38 cellular contexts compared by ENCODE assay signal in genomic region chr12:52796839-52797528, GRCh38. TPM values are rescaled to one million over a fixed set of nuclear protein-coding genes. Genes with fewer than 3 reads are reported as not detected.
"Had no signal": no experiment of that assay in that cellular context is flagged by ENCODE, and none has a peak within 500 bp of the region (broad histone marks: within the 10 kb centered on the region; RNA-seq: fewer than 3 reads in every experiment).

No MANE protein-coding gene starts in this region.

- H3K4me1 Mint-ChIP-seq: brain; nephron; stimulated activated memory B cell treated with anti-CD40 and anti-IgM and Interleukin-4, amounts not matched to agents 10 μg/mL and 1 μg/mL and 100 μg/mL, for 72 hours had no signal

- H3K27me3 Mint-ChIP-seq: stimulated activated naive CD8-positive, alpha-beta T cell treated with anti-CD3 and anti-CD28 coated beads, Interleukin-15, amount 100 ng/mL, for 72 hours had no signal

- ATAC-seq: gastroesophageal sphincter; left cardiac atrium; sciatic nerve; stimulated activated memory B cell treated with anti-CD40 and anti-IgM and Interleukin-4, amounts not matched to agents 10 μg/mL and 1 μg/mL and 100 μg/mL, for 72 hours; stimulated activated naive CD8-positive, alpha-beta T cell treated with anti-CD3 and anti-CD28 coated beads, Interleukin-15, amount 100 ng/mL, for 72 hours had no signal

- H3K4me3 Mint-ChIP-seq: activated naive CD4-positive, alpha-beta T cell treated with anti-CD3 and anti-CD28 coated beads for 36 hours; activated naive CD8-positive, alpha-beta T cell treated with anti-CD3 and anti-CD28 coated beads, Interleukin-2, amount 10 ng/mL, durations not matched to agents 7 days and 5 days; activated T-helper 1 cell treated with anti-CD3 and anti-CD28 coated beads, Interleukin-12 subunit alpha, Interleukin-12 subunit beta, Interleukin-2, Interleukin-4 antibody, amounts not matched to agents 30 ng/mL and 10 ng/mL and 1 ng/mL, durations not matched to agents 14 hours and 24 hours and 36 hours; brain; nephron; stimulated activated memory B cell treated with anti-CD40 and anti-IgM and Interleukin-4, amounts not matched to agents 10 μg/mL and 1 μg/mL and 100 μg/mL, for 72 hours; stimulated activated naive CD8-positive, alpha-beta T cell treated with anti-CD3 and anti-CD28 coated beads, Interleukin-15, amount 100 ng/mL, for 72 hours had no signal

- H3K4me3 ChIP-seq: ascending aorta, cardiac muscle cell, colonic mucosa, gastroesophageal sphincter, hepatocyte, ovary, skin epidermis, thyroid gland, upper lobe of left lung had no signal

- H3K27ac ChIP-seq: ascending aorta, cardiac muscle cell, colonic mucosa, gastroesophageal sphincter, hepatocyte, neutrophil, ovary, skin epidermis, thyroid gland, upper lobe of left lung, VCaP had no signal

- H3K36me3 Mint-ChIP-seq: activated naive CD8-positive, alpha-beta T cell treated with anti-CD3 and anti-CD28 coated beads, Interleukin-2, amount 10 ng/mL, durations not matched to agents 7 days and 5 days; brain; stimulated activated memory B cell treated with anti-CD40 and anti-IgM and Interleukin-4, amounts not matched to agents 10 μg/mL and 1 μg/mL and 100 μg/mL, for 72 hours had no signal

- H3K9me3 Mint-ChIP-seq: activated naive CD4-positive, alpha-beta T cell treated with anti-CD3 and anti-CD28 coated beads for 36 hours; activated naive CD8-positive, alpha-beta T cell treated with anti-CD3 and anti-CD28 coated beads, Interleukin-2, amount 10 ng/mL, durations not matched to agents 7 days and 5 days; activated T-helper 1 cell treated with anti-CD3 and anti-CD28 coated beads, Interleukin-12 subunit alpha, Interleukin-12 subunit beta, Interleukin-2, Interleukin-4 antibody, amounts not matched to agents 30 ng/mL and 10 ng/mL and 1 ng/mL, durations not matched to agents 14 hours and 24 hours and 36 hours; brain; nephron; stimulated activated memory B cell treated with anti-CD40 and anti-IgM and Interleukin-4, amounts not matched to agents 10 μg/mL and 1 μg/mL and 100 μg/mL, for 72 hours; stimulated activated naive CD8-positive, alpha-beta T cell treated with anti-CD3 and anti-CD28 coated beads, Interleukin-15, amount 100 ng/mL, for 72 hours had no signal

- H3K27ac Mint-ChIP-seq: activated naive CD4-positive, alpha-beta T cell treated with anti-CD3 and anti-CD28 coated beads for 36 hours; activated naive CD8-positive, alpha-beta T cell treated with anti-CD3 and anti-CD28 coated beads, Interleukin-2, amount 10 ng/mL, durations not matched to agents 7 days and 5 days; activated T-helper 1 cell treated with anti-CD3 and anti-CD28 coated beads, Interleukin-12 subunit alpha, Interleukin-12 subunit beta, Interleukin-2, Interleukin-4 antibody, amounts not matched to agents 30 ng/mL and 10 ng/mL and 1 ng/mL, durations not matched to agents 14 hours and 24 hours and 36 hours; brain; nephron; progenitor cell of endocrine pancreas; stimulated activated memory B cell treated with anti-CD40 and anti-IgM and Interleukin-4, amounts not matched to agents 10 μg/mL and 1 μg/mL and 100 μg/mL, for 72 hours; stimulated activated naive CD8-positive, alpha-beta T cell treated with anti-CD3 and anti-CD28 coated beads, Interleukin-15, amount 100 ng/mL, for 72 hours had no signal

- DNase-seq: activated CD4-positive, alpha-beta T cell treated with anti-CD3 and anti-CD28 coated beads for 4 hours; activated CD4-positive, alpha-beta T cell treated with anti-CD3 and anti-CD28 coated beads, Interleukin-2, amount 50 U/mL, for 4 hours; activated effector memory CD4-positive, alpha-beta T cell treated with anti-CD3 and anti-CD28 coated beads, Interleukin-2, amount 50 U/mL, for 16 hours; activated naive CD4-positive, alpha-beta T cell treated with anti-CD3 and anti-CD28 coated beads for 36 hours; activated naive CD8-positive, alpha-beta T cell treated with anti-CD3 and anti-CD28 coated beads, Interleukin-2, amount 10 ng/mL, durations not matched to agents 7 days and 5 days; activated T-cell treated with anti-CD3 and anti-CD28 coated beads for 4 hours; cerebellar nuclear complex; colonic mucosa; effector CD8-positive, alpha-beta T cell; left cardiac atrium; mammary epithelial cell; ovary; retina; stimulated activated CD4-positive, alpha-beta T cell treated with anti-CD3 and anti-CD28 coated beads, Interleukin-4, amount 100 ng/mL, for 24 hours; stimulated activated CD8-positive, alpha-beta memory T cell treated with anti-CD3 and anti-CD28 coated beads, Interleukin-4, amount 100 ng/mL, for 48 hours; stimulated activated naive CD8-positive, alpha-beta T cell treated with anti-CD3 and anti-CD28 coated beads, Interleukin-15, amount 100 ng/mL, for 72 hours; substantia nigra; T-helper 2 cell; thyroid gland; upper lobe of left lung had no signal

- H3K9me3 ChIP-seq: ascending aorta, colonic mucosa, gastroesophageal sphincter, neutrophil, ovary, thyroid gland, upper lobe of left lung had no signal

- H3K27me3 ChIP-seq: ascending aorta, colonic mucosa, hepatocyte, ovary, thyroid gland, upper lobe of left lung had no signal

- H3K36me3 ChIP-seq: ascending aorta, cardiac muscle cell, colonic mucosa, gastroesophageal sphincter, neutrophil, ovary, thyroid gland, upper lobe of left lung had no signal

- H3K4me1 ChIP-seq: ascending aorta, colonic mucosa had no signal

RNA-seq across cellular contexts. Expression of gene KRT3, which starts 1.1 kb away (rescaled TPM):
- total RNA-seq: activated naive CD4-positive, alpha-beta T cell treated with anti-CD3 and anti-CD28 coated beads for 36 hours; activated naive CD8-positive, alpha-beta T cell treated with anti-CD3 and anti-CD28 coated beads, Interleukin-2, amount 10 ng/mL, durations not matched to agents 7 days and 5 days; ascending aorta; cardiac muscle cell; colonic mucosa; dermis microvascular lymphatic vessel endothelial cell; fibroblast of villous mesenchyme; gastroesophageal sphincter; hepatocyte; left cardiac atrium; liver; mammary epithelial cell; mucosa of gallbladder; ovary; progenitor cell of endocrine pancreas; sciatic nerve; thyroid gland; upper lobe of left lung had no signal

RNA-seq across cellular contexts. Expression of gene KRT4, which starts 16.9 kb away (rescaled TPM):
- total RNA-seq: activated naive CD4-positive, alpha-beta T cell treated with anti-CD3 and anti-CD28 coated beads for 36 hours; activated naive CD8-positive, alpha-beta T cell treated with anti-CD3 and anti-CD28 coated beads, Interleukin-2, amount 10 ng/mL, durations not matched to agents 7 days and 5 days; activated T-helper 1 cell treated with anti-CD3 and anti-CD28 coated beads, Interleukin-12 subunit alpha, Interleukin-12 subunit beta, Interleukin-2, Interleukin-4 antibody, amounts not matched to agents 30 ng/mL and 10 ng/mL and 1 ng/mL, durations not matched to agents 14 hours and 24 hours and 36 hours; ascending aorta; cardiac muscle cell; colonic mucosa; dermis microvascular lymphatic vessel endothelial cell; epithelial cell of proximal tubule; fibroblast of villous mesenchyme; left cardiac atrium; mammary epithelial cell; mucosa of gallbladder; sciatic nerve had no signal

RNA-seq across cellular contexts. Expression of gene KRT76, which starts 19.8 kb away (rescaled TPM):
- total RNA-seq: activated naive CD4-positive, alpha-beta T cell treated with anti-CD3 and anti-CD28 coated beads for 36 hours; activated naive CD8-positive, alpha-beta T cell treated with anti-CD3 and anti-CD28 coated beads, Interleukin-2, amount 10 ng/mL, durations not matched to agents 7 days and 5 days; activated T-helper 1 cell treated with anti-CD3 and anti-CD28 coated beads, Interleukin-12 subunit alpha, Interleukin-12 subunit beta, Interleukin-2, Interleukin-4 antibody, amounts not matched to agents 30 ng/mL and 10 ng/mL and 1 ng/mL, durations not matched to agents 14 hours and 24 hours and 36 hours; ascending aorta; cardiac muscle cell; colonic mucosa; dermis microvascular lymphatic vessel endothelial cell; epithelial cell of proximal tubule; fibroblast of villous mesenchyme; hepatocyte; left cardiac atrium; liver; mammary epithelial cell; mucosa of gallbladder; ovary; progenitor cell of endocrine pancreas; sciatic nerve; thyroid gland; upper lobe of left lung had no signal

RNA-seq across cellular contexts. Expression of gene KRT79, which starts 37.1 kb away (rescaled TPM):
- total RNA-seq: activated naive CD4-positive, alpha-beta T cell treated with anti-CD3 and anti-CD28 coated beads for 36 hours; activated naive CD8-positive, alpha-beta T cell treated with anti-CD3 and anti-CD28 coated beads, Interleukin-2, amount 10 ng/mL, durations not matched to agents 7 days and 5 days; activated T-helper 1 cell treated with anti-CD3 and anti-CD28 coated beads, Interleukin-12 subunit alpha, Interleukin-12 subunit beta, Interleukin-2, Interleukin-4 antibody, amounts not matched to agents 30 ng/mL and 10 ng/mL and 1 ng/mL, durations not matched to agents 14 hours and 24 hours and 36 hours; ascending aorta; cardiac muscle cell; colonic mucosa; dermis microvascular lymphatic vessel endothelial cell; epithelial cell of proximal tubule; fibroblast of villous mesenchyme; gastroesophageal sphincter; liver; mammary epithelial cell; mucosa of gallbladder; ovary; progenitor cell of endocrine pancreas; sciatic nerve; thyroid gland had no signal

RNA-seq across cellular contexts. Expression of gene KRT78, which starts 51.8 kb away (rescaled TPM):
- total RNA-seq: activated naive CD4-positive, alpha-beta T cell treated with anti-CD3 and anti-CD28 coated beads for 36 hours; activated naive CD8-positive, alpha-beta T cell treated with anti-CD3 and anti-CD28 coated beads, Interleukin-2, amount 10 ng/mL, durations not matched to agents 7 days and 5 days; activated T-helper 1 cell treated with anti-CD3 and anti-CD28 coated beads, Interleukin-12 subunit alpha, Interleukin-12 subunit beta, Interleukin-2, Interleukin-4 antibody, amounts not matched to agents 30 ng/mL and 10 ng/mL and 1 ng/mL, durations not matched to agents 14 hours and 24 hours and 36 hours; ascending aorta; cardiac muscle cell; colonic mucosa; dermis microvascular lymphatic vessel endothelial cell; epithelial cell of proximal tubule; fibroblast of villous mesenchyme; hepatocyte; left cardiac atrium; liver; mammary epithelial cell; mucosa of gallbladder; progenitor cell of endocrine pancreas; sciatic nerve had no signal
